8 cellular contexts compared by ENCODE assay signal in genomic region chr4:25235401-25235800, GRCh38. TPM values are rescaled to one million over a fixed set of nuclear protein-coding genes. Genes with fewer than 3 reads are reported as not detected.
DNase-seq lines count a peak whose midpoint lies in the region; ATAC-seq and TF ChIP-seq lines count a peak whose summit lies in the region.

No MANE protein-coding gene starts in this region.

- H3K9me3 ChIP-seq in RWPE2 (ENCODE audit: severe bottlenecking) = no peaks in the 10 kb centered on the region

- H3K4me3 ChIP-seq in RWPE2 (ENCODE audit: severe bottlenecking) (peak overlapping the region; percentile 69), fibroblast of the aortic adventitia (ENCODE audit: low read depth, low read length) (peak overlapping the region; percentile 86)

- no peak for ATAC-seq in RWPE2 (ENCODE audit: low read depth)
- ATAC-seq in stimulated activated effector memory CD8-positive, alpha-beta T cell treated with anti-CD3 and anti-CD28 coated beads, Interleukin-12 subunit alpha, Interleukin-12 subunit beta, amount 100 ng/mL, for 72 hours = no peak
- no peak for ATAC-seq in GM18870 (IDR thresholded peaks at IDR 0.05; ENCODE audit: unreplicated experiment)

- no peaks in the 10 kb centered on the region for H3K36me3 ChIP-seq in RWPE2 (ENCODE audit: low read depth)

- peaks cover 46% of the 10 kb centered on the region for H3K4me1 Mint-ChIP-seq in stimulated activated effector memory CD8-positive, alpha-beta T cell treated with anti-CD3 and anti-CD28 coated beads, Interleukin-12 subunit alpha, Interleukin-12 subunit beta, amount 100 ng/mL, for 72 hours

- H3K36me3 Mint-ChIP-seq in stimulated activated effector memory CD8-positive, alpha-beta T cell treated with anti-CD3 and anti-CD28 coated beads, Interleukin-12 subunit alpha, Interleukin-12 subunit beta, amount 100 ng/mL, for 72 hours = peaks cover 40% of the 10 kb centered on the region

- TF ChIP-seq CTCF in RWPE2 (IDR thresholded peaks at IDR 0.05; ENCODE audit: poor library complexity, severe bottlenecking) = no peak
- TF ChIP-seq CTCF in fibroblast of the aortic adventitia (IDR thresholded peaks at IDR 0.05; ENCODE audit: insufficient read depth, low read length) = no peak

- DNase-seq in NCI-H2227 (lab: John Stamatoyannopoulos, UW; ENCODE audit: unreplicated experiment) = peak; percentile 0
- no peak for DNase-seq in NCI-H2227 treated with DMSO at 0.1 percent for 48 hours (lab: John Stamatoyannopoulos, UW)
- no peak for DNase-seq in RWPE2 (ENCODE audit: low spot score)
- peak; percentile 4 for DNase-seq in fibroblast of the aortic adventitia (ENCODE audit: low read depth)
- no peak for DNase-seq in stimulated activated effector memory CD8-positive, alpha-beta T cell treated with anti-CD3 and anti-CD28 coated beads, Interleukin-12 subunit alpha, Interleukin-12 subunit beta, amount 100 ng/mL, for 72 hours (ENCODE audit: low spot score in 2 of 2)
- no peak for DNase-seq in epidermal melanocyte (ENCODE audit: insufficient read length, low spot score)
- DNase-seq in T1000 (lab: John Stamatoyannopoulos, UW) = no peak

- H3K27me3 ChIP-seq in RWPE2 (ENCODE audit: insufficient read depth, poor library complexity, severe bottlenecking) = no peaks in the 10 kb centered on the region

- peak overlapping the region; percentile 90 for H3K27ac Mint-ChIP-seq in stimulated activated effector memory CD8-positive, alpha-beta T cell treated with anti-CD3 and anti-CD28 coated beads, Interleukin-12 subunit alpha, Interleukin-12 subunit beta, amount 100 ng/mL, for 72 hours

- H3K9me3 Mint-ChIP-seq in stimulated activated effector memory CD8-positive, alpha-beta T cell treated with anti-CD3 and anti-CD28 coated beads, Interleukin-12 subunit alpha, Interleukin-12 subunit beta, amount 100 ng/mL, for 72 hours = no peaks in the 10 kb centered on the region

- H3K4me1 ChIP-seq in RWPE2 (ENCODE audit: insufficient read depth, poor library complexity, severe bottlenecking) = peaks cover 9% of the 10 kb centered on the region

- H3K4me3 Mint-ChIP-seq in stimulated activated effector memory CD8-positive, alpha-beta T cell treated with anti-CD3 and anti-CD28 coated beads, Interleukin-12 subunit alpha, Interleukin-12 subunit beta, amount 100 ng/mL, for 72 hours = peak overlapping the region; percentile 75

- peak overlapping the region; percentile 90 for H3K27ac ChIP-seq in RWPE2 (ENCODE audit: poor library complexity, severe bottlenecking)

RNA-seq across cellular contexts. Expression of gene PI4K2B, which starts 1.6 kb away (rescaled TPM):
- total RNA-seq in fibroblast of the aortic adventitia (ENCODE audit: low replicate concordance) = 21.2 and 34.3 TPM in 2 replicates

Comparison
In these comparisons a context has a peak if more than half of its experiments do, and no peak if none do; other contexts are left out.
1. DNase-seq: peak in NCI-H2227 (single experiment) and fibroblast of the aortic adventitia (single experiment); none in NCI-H2227 treated with DMSO at 0.1 percent for 48 hours (single experiment), RWPE2 (single experiment), stimulated activated effector memory CD8-positive, alpha-beta T cell treated with anti-CD3 and anti-CD28 coated beads, Interleukin-12 subunit alpha, Interleukin-12 subunit beta, amount 100 ng/mL, for 72 hours (0 of 2), epidermal melanocyte (single experiment) and T1000 (single experiment).